Comparison of ENCODE assay signal across 13 cellular contexts in the genomic region with DNA sequence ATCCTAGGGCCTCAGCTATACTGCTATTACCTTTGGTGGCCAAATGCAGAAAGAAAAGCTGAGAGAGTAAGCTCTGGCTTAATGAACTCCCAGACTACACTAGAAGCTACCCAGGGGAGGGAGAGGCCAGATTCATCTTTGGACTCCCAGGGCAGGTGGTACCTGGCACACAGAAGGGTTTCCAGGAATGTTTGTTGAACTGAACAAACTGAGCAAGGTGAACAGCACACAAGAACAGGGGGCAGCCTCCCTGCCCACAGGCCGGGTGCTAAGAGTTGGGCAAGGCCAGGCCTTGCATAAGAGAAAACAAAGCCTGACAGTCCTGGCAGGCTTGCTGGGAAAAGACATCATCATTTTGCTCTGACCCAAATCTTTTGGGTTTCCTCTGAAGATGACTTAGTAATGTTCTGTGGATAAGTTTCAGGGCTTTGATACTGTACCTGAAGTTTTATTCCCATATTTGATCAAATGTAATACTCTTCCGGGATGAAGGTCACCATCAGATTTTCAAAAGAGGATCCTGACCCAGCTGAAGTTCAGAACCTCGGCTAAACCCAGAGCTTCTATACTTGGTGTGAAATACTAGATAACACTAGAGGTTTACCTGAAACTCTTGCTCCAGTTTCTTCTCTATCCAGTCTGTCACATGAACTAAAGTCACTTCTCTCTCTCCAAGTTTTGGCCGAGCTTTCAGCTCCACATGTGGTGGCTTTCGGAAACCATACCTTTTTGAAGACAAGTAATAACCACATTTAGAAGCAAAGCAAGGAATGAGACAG. TPM values are rescaled to one million over a fixed set of nuclear protein-coding genes. Genes with fewer than 3 reads are reported as not detected.
DNase-seq lines count a peak whose midpoint lies in the region; ATAC-seq and TF ChIP-seq lines count a peak whose summit lies in the region.
"Had no signal": no experiment of that assay in that cellular context is flagged by ENCODE, and none has a peak within 500 bp of the region (broad histone marks: within the 10 kb centered on the region; RNA-seq: fewer than 3 reads in every experiment).

No MANE protein-coding gene starts in this region.

- H3K4me3 Mint-ChIP-seq in neural crest cell = peak overlapping the region; percentile 48

- H3K27me3 Mint-ChIP-seq in neural crest cell (ENCODE audit: low read depth) = no peaks in the 10 kb centered on the region

- peaks cover 30% of the 10 kb centered on the region for H3K4me1 Mint-ChIP-seq in neural crest cell

- peaks cover 23% of the 10 kb centered on the region for H3K36me3 Mint-ChIP-seq in neural crest cell (ENCODE audit: low read depth)

- ATAC-seq in HG03342 (IDR thresholded peaks at IDR 0.05; ENCODE audit: unreplicated experiment) = no peak
- no peak for ATAC-seq in HG03025 (IDR thresholded peaks at IDR 0.05; ENCODE audit: low FRiP score, unreplicated experiment)

- H3K27me3 ChIP-seq in HL-60 (ENCODE audit: insufficient read depth, poor library complexity, severe bottlenecking) = no peaks in the 10 kb centered on the region
- H3K27me3 ChIP-seq: SJSA1 had no signal

- H3K4me3 ChIP-seq in HL-60 (replicated peaks; ENCODE audit: insufficient read depth, low read length) (no peak overlapping the region), cardiac fibroblast (replicated peaks in 1 of 2; ENCODE audit: low read depth in 2 of 2, low read length in 2 of 2) (no peak overlapping the region)
- H3K4me3 ChIP-seq: SJSA1 had no signal

- TF ChIP-seq CTCF in C4-2B (conservative IDR thresholded peaks at IDR 0.05) (no peak), HL-60 (IDR thresholded peaks at IDR 0.05; ENCODE audit: insufficient read depth, low read length) (no peak), cardiac fibroblast (IDR thresholded peaks at IDR 0.05; ENCODE audit: low read depth, low read length) (no peak), neural crest cell (conservative IDR thresholded peaks at IDR 0.05) (no peak)

- no peaks in the 10 kb centered on the region for H3K9me3 Mint-ChIP-seq in neural crest cell

- peak in 1 of 2 experiments; percentile 66 for DNase-seq in HL-60 (ENCODE audit: low read depth in 1 of 2, low spot score in 1 of 2)
- DNase-seq in cardiac fibroblast (ENCODE audit: low read depth in 2 of 2) = peak; percentile 28 to 56
- no peak for DNase-seq in neural crest cell (ENCODE audit: low read depth, low spot score)
- no peak for DNase-seq in occipital lobe (lab: John Stamatoyannopoulos, UW)
- no peak for DNase-seq in stimulated activated naive CD4-positive, alpha-beta T cell treated with Interleukin-2 at 50 U/mL for 16 hours (lab: John Stamatoyannopoulos, UW)
- DNase-seq: DND-41, left cardiac atrium, NCI-H2227 treated with DMSO at 0.1 percent for 48 hours, retina had no signal

- H3K27ac Mint-ChIP-seq in neural crest cell (ENCODE audit: unreplicated experiment) = peak overlapping the region; percentile 51

- H3K27ac ChIP-seq in C4-2B (0 out of 2 replicates have a peak overlapping the region, but pooled peaks have one; percentile 21), HL-60 (replicated peaks) (peak overlapping the region; percentile 29)
- H3K27ac ChIP-seq: SJSA1 had no signal

RNA-seq across cellular contexts. Expression of a gene that starts 20.5 kb away (rescaled TPM):
- total RNA-seq in neural crest cell = 8.5 and 11.1 TPM in 2 replicates
- 5.9 TPM for total RNA-seq in occipital lobe

Comparison
In these comparisons a context has a peak if more than half of its experiments do, and no peak if none do; other contexts are left out.
1. DNase-seq: peak in cardiac fibroblast (2 of 2); none in neural crest cell (single experiment), occipital lobe (single experiment) and stimulated activated naive CD4-positive, alpha-beta T cell treated with Interleukin-2 at 50 U/mL for 16 hours (single experiment).